ENCODE assay signal across 9 cellular contexts in genomic region chr11:117876049-117876340, GRCh38. TPM values are rescaled to one million over a fixed set of nuclear protein-coding genes. Genes with fewer than 3 reads are reported as not detected.
DNase-seq lines count a peak whose midpoint lies in the region; ATAC-seq, FAIRE-seq and TF ChIP-seq lines count a peak whose summit lies in the region.
"Had no signal": no experiment of that assay in that cellular context is flagged by ENCODE, and none has a peak within 500 bp of the region (broad histone marks: within the 10 kb centered on the region; RNA-seq: fewer than 3 reads in every experiment).

No MANE protein-coding gene starts in this region.

- intact Hi-C loops in naive thymus-derived CD4-positive, alpha-beta T cell (cut with micrococcal nuclease), result no loop called here

- no peaks in the 10 kb centered on the region for H3K9me3 ChIP-seq in A549
- no peaks in the 10 kb centered on the region for H3K9me3 ChIP-seq in HUES48 (ENCODE audit: control insufficient read depth, insufficient read depth, low read length)
- no peaks in the 10 kb centered on the region for H3K9me3 ChIP-seq in naive thymus-derived CD4-positive, alpha-beta T cell (ENCODE audit: control insufficient read depth in 2 of 3, low read length in 3 of 3)

- TF ChIP-seq POLR2A in A549 (IDR thresholded peaks at IDR 0.05; ENCODE audit: low read length), result no peak

- peak overlapping the region; percentile 17 for H3K9ac ChIP-seq in HUES48 (ENCODE audit: low read depth, low read length)

- H3K27ac ChIP-seq in A549 (peak overlapping the region in 1 of 2 experiments; percentile 47; a peak in 2 of 6 replicates), HUES48 (ENCODE audit: low read depth, low read length) (no peak overlapping the region), coronary artery (peak overlapping the region in 1 of 2 donors; percentile 61)
- H3K27ac ChIP-seq in naive thymus-derived CD4-positive, alpha-beta T cell (ENCODE audit: low read depth, low read length), result no peak overlapping the region

- H3K27me3 ChIP-seq in HUES48 (ENCODE audit: control insufficient read depth, insufficient read depth, low read length), result peaks cover 38% of the 10 kb centered on the region
- H3K27me3 ChIP-seq in naive thymus-derived CD4-positive, alpha-beta T cell (ENCODE audit: control insufficient read depth in 2 of 2, insufficient read depth in 2 of 2, low read length in 2 of 2), result peaks cover 15 to 22% of the 10 kb centered on the region in 2 donors

- WGBS in A549 (ENCODE audit: missing lambda C conversion rate), result 2% methylated on average over 10 of the region's 10 CpGs

- H3K36me3 Mint-ChIP-seq in naive thymus-derived CD4-positive, alpha-beta T cell, result peaks cover 0 to 4% (median 0%) of the 10 kb centered on the region in 5 donors

- POLR2A ChIA-PET in A549 (lab: Yijun Ruan, JAX), result no interaction called here
- POLR2A ChIA-PET in naive thymus-derived CD4-positive, alpha-beta T cell (lab: Charles Lee), result no interaction called here

- TF ChIP-seq CTCF in A549 (IDR thresholded peaks at IDR 0.05), result no peak
- no peak for TF ChIP-seq CTCF in coronary artery (IDR thresholded peaks at IDR 0.05)

- TF ChIP-seq RAD21 in A549 (conservative IDR thresholded peaks at IDR 0.05 in 1 of 2, IDR thresholded peaks at IDR 0.05 in 1 of 2), result no peak

- no peak for FAIRE-seq in A549 (lab: Jason Lieb, UNC)

- in situ Hi-C loops in KBM-7 (cut with MboI; ENCODE audit: low pct_unique_long_range_greater_than_20kb, low sequenced_read_pairs), result no loop called here

- no peak for DNase-seq in A549 (ENCODE audit: low read depth in 1 of 2, low spot score in 1 of 2)
- DNase-seq in coronary artery (ENCODE audit: low spot score), result no peak
- no peak for DNase-seq in naive thymus-derived CD4-positive, alpha-beta T cell
- DNase-seq in KBM-7, result no peak
- DNase-seq in superior temporal gyrus (ENCODE audit: extremely low spot score), result no peak
- DNase-seq: NCI-H524 treated with DMSO at 0.1 percent for 48 hours had no signal

- H3K4me1 ChIP-seq in A549 (no peaks in the 10 kb centered on the region), HUES48 (ENCODE audit: control insufficient read depth, insufficient read depth, low read length) (peaks cover 22% of the 10 kb centered on the region)
- H3K4me1 ChIP-seq in naive thymus-derived CD4-positive, alpha-beta T cell (ENCODE audit: control insufficient read depth in 2 of 2, insufficient read depth in 2 of 2, low read length in 2 of 2), result peaks cover 12 to 29% of the 10 kb centered on the region in 2 donors

- peaks cover 63 to 76% (median 67%) of the 10 kb centered on the region in 5 donors for H3K27me3 Mint-ChIP-seq in naive thymus-derived CD4-positive, alpha-beta T cell

- no peaks in the 10 kb centered on the region for H3K36me3 ChIP-seq in HUES48 (ENCODE audit: control insufficient read depth, insufficient read depth, low read length)
- no peaks in the 10 kb centered on the region for H3K36me3 ChIP-seq in naive thymus-derived CD4-positive, alpha-beta T cell (ENCODE audit: control insufficient read depth in 2 of 3, insufficient read depth in 3 of 3, low read length in 3 of 3)

- ATAC-seq in A549 (peak in 1 of 2 experiments; percentile 24; a peak in 3 of 6 replicates), GM21515 (IDR thresholded peaks at IDR 0.05; ENCODE audit: unreplicated experiment) (no peak)
- no peak for ATAC-seq in naive thymus-derived CD4-positive, alpha-beta T cell
- no peak for ATAC-seq in activated CD4-positive, CD25-positive, alpha-beta regulatory T cell treated with anti-CD3 and anti-CD28 coated beads, Interleukin-2, amount 50 U/mL, for 24 hours

- H3K4me3 ChIP-seq in A549 (peak overlapping the region; percentile 47), HUES48 (ENCODE audit: low read depth, low read length) (peak overlapping the region; percentile 65), coronary artery (peak overlapping the region; percentile 74)
- peak overlapping the region; percentile 59 for H3K4me3 ChIP-seq in naive thymus-derived CD4-positive, alpha-beta T cell (ENCODE audit: low read length)

- peaks cover 23 to 38% (median 28%) of the 10 kb centered on the region in 7 donors for H3K4me1 Mint-ChIP-seq in naive thymus-derived CD4-positive, alpha-beta T cell

- peak overlapping the region in 2 of 9 donors; percentile 42 to 49 for H3K27ac Mint-ChIP-seq in naive thymus-derived CD4-positive, alpha-beta T cell

- peak overlapping the region; percentile 48 to 93 (median 81) for H3K4me3 Mint-ChIP-seq in naive thymus-derived CD4-positive, alpha-beta T cell

- CTCF ChIA-PET in A549 (lab: Yijun Ruan, JAX), result interaction anchor here (1.0 to 1.7 kb wide), 2 partner anchors 32 to 69 kb away, joined by 4 read pairs; no protein-coding TSS in a partner anchor
- CTCF ChIA-PET in naive thymus-derived CD4-positive, alpha-beta T cell (lab: Charles Lee), result no interaction called here

- peak overlapping the region; percentile 90 for H3K4me2 ChIP-seq in A549

- H3K9me3 Mint-ChIP-seq in naive thymus-derived CD4-positive, alpha-beta T cell, result peaks cover 0 to 2% (median 0%) of the 10 kb centered on the region in 11 donors

- TF ChIP-seq EP300 in A549 (IDR thresholded peaks at IDR 0.05), result no peak

TF ChIP-seq in A549, 52 proteins besides CTCF, POLR2A, EP300 and RAD21:
- no peak for TF ChIP-seq E2F6 (IDR thresholded peaks at IDR 0.05; ENCODE audit: borderline replicate concordance, low read depth)
- no peak for TF ChIP-seq MAFK (IDR thresholded peaks at IDR 0.05; ENCODE audit: partially characterized antibody)
- TF ChIP-seq MAX (IDR thresholded peaks at IDR 0.05), result no peak
- TF ChIP-seq FOSL2 (IDR thresholded peaks at IDR 0.05), result no peak
- no peak for TF ChIP-seq FOSL2 (CRISPR knock-in tag; IDR thresholded peaks at IDR 0.05)
- no peak for TF ChIP-seq SMC3 (IDR thresholded peaks at IDR 0.05)
- TF ChIP-seq CHD4 (IDR thresholded peaks at IDR 0.05; ENCODE audit: borderline replicate concordance), result no peak
- TF ChIP-seq ATOH8 (CRISPR knock-in tag; IDR thresholded peaks at IDR 0.05; ENCODE audit: low read depth), result no peak
- TF ChIP-seq RNF2 (IDR thresholded peaks at IDR 0.05; ENCODE audit: borderline replicate concordance, low read depth), result no peak
- no peak for TF ChIP-seq RARB (CRISPR knock-in tag; IDR thresholded peaks at IDR 0.05)
- TF ChIP-seq TFCP2L1 (CRISPR knock-in tag; IDR thresholded peaks at IDR 0.05), result no peak
- TF ChIP-seq RFX5 (IDR thresholded peaks at IDR 0.05), result no peak

RNA-seq across cellular contexts. Expression of gene FXYD6, which starts 0.5 kb away (rescaled TPM):
- 0.49 and 0.57 TPM in 2 replicates for polyA plus RNA-seq in A549 (2011; rRNA removed)
- polyA plus RNA-seq in A549 (2012; cell fraction: cytosol; rRNA removed), result 0.29 TPM in 2 replicates
- polyA plus RNA-seq in A549 (2012; cell fraction: nucleus; rRNA removed), result 0.07 and 0.17 TPM in 2 replicates
- 0.10 to 0.26 TPM (median 0.24 TPM) in 3 replicates for polyA plus RNA-seq in A549 (2017; fragmentation: RNase III; extraction: RNeasy Plus Mini Kit Qiagen cat#74134 plus additional on column Dnase treatment)
- polyA minus RNA-seq in A549 (2011; rRNA and poly(A)+ RNA removed), result 0.34 and 1.2 TPM in 2 replicates
- total RNA-seq in naive thymus-derived CD4-positive, alpha-beta T cell, result 1 to 10 TPM in 1 of 5 experiments, under 1 TPM in 2, not detected in 2; 0.10 to 5.4 (median 0.98) TPM
- polyA plus RNA-seq in naive thymus-derived CD4-positive, alpha-beta T cell, result not detected

RNA-seq across cellular contexts. Expression of gene FXYD2, which starts 51.5 kb away (rescaled TPM):
- 23.7 and 25.9 TPM in 2 replicates for polyA plus RNA-seq in A549 (2011; rRNA removed)
- polyA plus RNA-seq in A549 (2012; cell fraction: cytosol; rRNA removed), result 22.1 and 23.1 TPM in 2 replicates
- polyA plus RNA-seq in A549 (2012; cell fraction: nucleus; rRNA removed), result 13.0 and 13.7 TPM in 2 replicates
- polyA plus RNA-seq in A549 (2017; fragmentation: RNase III; extraction: RNeasy Plus Mini Kit Qiagen cat#74134 plus additional on column Dnase treatment), result 29.7 to 55.6 TPM (median 48.9 TPM) in 3 replicates
- polyA minus RNA-seq in A549 (2011; rRNA and poly(A)+ RNA removed), result 5.3 and 19.0 TPM in 2 replicates
- total RNA-seq in naive thymus-derived CD4-positive, alpha-beta T cell, result 1 to 10 TPM; 3.1 to 6.7 (median 4.4) TPM
- 10 to 100 TPM; 11.2 to 25.6 TPM for polyA plus RNA-seq in naive thymus-derived CD4-positive, alpha-beta T cell

RNA-seq across cellular contexts. Expression of gene TMPRSS13, which starts 53.2 kb away (rescaled TPM):
- not detected in 2 replicates for polyA plus RNA-seq in A549 (2011; rRNA removed)
- polyA plus RNA-seq in A549 (2012; cell fraction: cytosol; rRNA removed), result not detected in 2 replicates
- 0.07 TPM in 1 of 2 replicates, not detected in the other for polyA plus RNA-seq in A549 (2012; cell fraction: nucleus; rRNA removed)
- polyA plus RNA-seq in A549 (2017; fragmentation: RNase III; extraction: RNeasy Plus Mini Kit Qiagen cat#74134 plus additional on column Dnase treatment), result not detected in 3 replicates
- not detected in 2 replicates for polyA minus RNA-seq in A549 (2011; rRNA and poly(A)+ RNA removed)
- 1 to 10 TPM; 2.4 to 4.1 (median 3.1) TPM for total RNA-seq in naive thymus-derived CD4-positive, alpha-beta T cell
- polyA plus RNA-seq in naive thymus-derived CD4-positive, alpha-beta T cell, result under 1 TPM; 0.47 to 0.66 TPM
